ENCODE assay signal across 8 cellular contexts in genomic region chr12:57520008-57520726, GRCh38. TPM values are rescaled to one million over a fixed set of nuclear protein-coding genes. Genes with fewer than 3 reads are reported as not detected.
DNase-seq lines count a peak whose midpoint lies in the region; ATAC-seq and TF ChIP-seq lines count a peak whose summit lies in the region.

Gene DDIT3 (minus strand): TSS chr12:57520514. CDS start chr12:57517406, 3,108 bp downstream.

- ATAC-seq in GM19328 (IDR thresholded peaks at IDR 0.05; ENCODE audit: unreplicated experiment) (peak; percentile 61), HG03469 (IDR thresholded peaks at IDR 0.05; ENCODE audit: unreplicated experiment) (peak; percentile 38)

- TF ChIP-seq CTCF in BE2C (IDR thresholded peaks at IDR 0.05; ENCODE audit: low read depth, low read length) (no peak), colonic mucosa (IDR thresholded peaks at IDR 0.05) (no peak)

- H3K27me3 ChIP-seq in BE2C (no peaks in the 10 kb centered on the region), colonic mucosa (no peaks in the 10 kb centered on the region)

- no peaks in the 10 kb centered on the region for H3K9me3 ChIP-seq in BE2C
- H3K9me3 ChIP-seq in colonic mucosa = no peaks in the 10 kb centered on the region

- peaks cover 17% of the 10 kb centered on the region for H3K4me1 ChIP-seq in BE2C
- peaks cover 33% of the 10 kb centered on the region for H3K4me1 ChIP-seq in colonic mucosa

- intact Hi-C loops in colonic mucosa (cut with DNase I) = loop anchor here (5.0 kb wide), 1 partner anchor 327 kb away; the partner anchor contains the start of gene CTDSP2

- H3K4me3 ChIP-seq in BE2C (ENCODE audit: low read depth, low read length) (peak within 1 kb of the TSS; percentile 100), colonic mucosa (peak within 1 kb of the TSS; percentile 83)

- peaks cover 46% of the 10 kb centered on the region for H3K36me3 ChIP-seq in BE2C
- H3K36me3 ChIP-seq in colonic mucosa = peaks cover 14% of the 10 kb centered on the region

- peak within 1 kb of the TSS; percentile 98 for H3K27ac ChIP-seq in colonic mucosa

- DNase-seq in BE2C (no peak), NCI-H526 treated with DMSO at 0.1 percent for 48 hours (lab: John Stamatoyannopoulos, UW) (peak; percentile 97), colonic mucosa (peak; percentile 100), left kidney (ENCODE audit: low read depth, low spot score) (peak; percentile 100)
- DNase-seq in activated CD4-positive, alpha-beta T cell treated with anti-CD3 and anti-CD28 coated beads for 48 hours = peak; percentile 100
- DNase-seq in stimulated activated CD4-positive, alpha-beta T cell treated with anti-CD3 and anti-CD28 coated beads, Interleukin-1b, Interleukin-23, amount 100 ng/mL, for 48 hours = peak; percentile 100

- peak within 1 kb of the TSS; percentile 89 to 100 for H3K9ac ChIP-seq in colonic mucosa (ENCODE audit: low read depth in 2 of 2, low read length in 2 of 2)

RNA-seq across cellular contexts. Expression of gene DDIT3, which starts in this region (rescaled TPM):
- polyA plus RNA-seq in BE2C (2012; ENCODE audit: insufficient read depth, insufficient read length, low read depth) = 134 TPM
- 10 to 100 TPM; 17.5 to 22.8 TPM for total RNA-seq in colonic mucosa
